In genomic region chr16:2473999-2474876, GRCh38 we compare ENCODE assay signal across 8 cellular contexts. TPM values are rescaled to one million over a fixed set of nuclear protein-coding genes. Genes with fewer than 3 reads are reported as not detected.
DNase-seq lines count a peak whose midpoint lies in the region; ATAC-seq and TF ChIP-seq lines count a peak whose summit lies in the region.

No MANE protein-coding gene starts in this region.

- H3K4me1 ChIP-seq in ES-I3 (ENCODE audit: insufficient read depth, low read length) (peaks cover 14% of the 10 kb centered on the region), Peyer's patch (peaks cover 0 to 48% (median 22%) of the 10 kb centered on the region in 4 donors), gastroesophageal sphincter (peaks cover 0 to 63% (median 38%) of the 10 kb centered on the region in 3 donors), urinary bladder (ENCODE audit: insufficient read depth) (no peaks in the 10 kb centered on the region)

- H3K27ac ChIP-seq in Peyer's patch: peak overlapping the region; percentile 77 to 86 (median 82)
- H3K27ac ChIP-seq in gastroesophageal sphincter: peak overlapping the region; percentile 48 to 90 (median 83)
- no peak overlapping the region for H3K27ac ChIP-seq in urinary bladder (ENCODE audit: low read depth)

- no peak for TF ChIP-seq POLR2A in Peyer's patch (IDR thresholded peaks at IDR 0.05)
- no peak for TF ChIP-seq POLR2A in gastroesophageal sphincter (IDR thresholded peaks at IDR 0.05)

- TF ChIP-seq EP300 in gastroesophageal sphincter (IDR thresholded peaks at IDR 0.05): no peak

- peak in 5 of 6 experiments; percentile 9 to 46 (median 40) for TF ChIP-seq CTCF in Peyer's patch (IDR thresholded peaks at IDR 0.05)
- peak in 3 of 4 experiments; percentile 28 to 62 (median 35) for TF ChIP-seq CTCF in gastroesophageal sphincter (IDR thresholded peaks at IDR 0.05)

- DNase-seq in Peyer's patch: peak; percentile 49 to 78 (median 71)
- peak; percentile 36 for DNase-seq in activated gamma-delta T cell (lab: John Stamatoyannopoulos, UW)
- DNase-seq in occipital lobe (lab: John Stamatoyannopoulos, UW): peak; percentile 51

- H3K36me3 ChIP-seq in ES-I3 (ENCODE audit: insufficient read depth, low read length) (no peaks in the 10 kb centered on the region), Peyer's patch (no peaks in the 10 kb centered on the region), gastroesophageal sphincter (no peaks in the 10 kb centered on the region), urinary bladder (ENCODE audit: insufficient read depth) (no peaks in the 10 kb centered on the region)

- H3K27me3 ChIP-seq in Peyer's patch (peaks cover 0 to 24% of the 10 kb centered on the region in 2 donors), gastroesophageal sphincter (peaks cover 45% of the 10 kb centered on the region)

- ATAC-seq in HG02763 (IDR thresholded peaks at IDR 0.05; ENCODE audit: unreplicated experiment): peak; percentile 26
- peak; percentile 60 for ATAC-seq in gastroesophageal sphincter
- ATAC-seq in HG03039 (IDR thresholded peaks at IDR 0.05; ENCODE audit: unreplicated experiment): no peak

- peak overlapping the region; percentile 81 for H3K9ac ChIP-seq in ES-I3 (ENCODE audit: low read depth, low read length)

- H3K9me3 ChIP-seq in ES-I3 (ENCODE audit: control insufficient read depth, insufficient read depth, low read length) (no peaks in the 10 kb centered on the region), Peyer's patch (no peaks in the 10 kb centered on the region), gastroesophageal sphincter (no peaks in the 10 kb centered on the region)

- WGBS in gastroesophageal sphincter (ENCODE audit: low coverage in 1 of 2), 2 donors: no CpG with 5 or more reads among the region's 100 CpGs
- under 1% methylated on average over 100 of the region's 100 CpGs for WGBS in urinary bladder

- peak overlapping the region; percentile 84 to 91 (median 86) for H3K4me3 ChIP-seq in Peyer's patch
- peak overlapping the region; percentile 66 to 77 for H3K4me3 ChIP-seq in gastroesophageal sphincter
- H3K4me3 ChIP-seq in urinary bladder (ENCODE audit: low read depth, low read length): peak overlapping the region; percentile 83

RNA-seq across cellular contexts. Expression of gene TBC1D24, which starts 0.7 kb away (rescaled TPM):
- 10 to 100 TPM in 3 of 4 donors, 1 to 10 TPM in 1; 5.6 to 16.2 (median 13.6) TPM for total RNA-seq in Peyer's patch
- 10 to 100 TPM in 3 of 4 donors, 1 to 10 TPM in 1; 6.2 to 18.4 (median 14.2) TPM for total RNA-seq in gastroesophageal sphincter
- 22.3 TPM for total RNA-seq in occipital lobe
- total RNA-seq in urinary bladder: 11.2 TPM
- 5.8 TPM for polyA plus RNA-seq in urinary bladder

RNA-seq across cellular contexts. Expression of gene NTN3, which starts 3.1 kb away (rescaled TPM):
- not detected for total RNA-seq in Peyer's patch
- total RNA-seq in gastroesophageal sphincter: not detected
- 5.8 TPM for total RNA-seq in occipital lobe
- total RNA-seq in urinary bladder: 5.2 TPM
- 0.19 TPM for polyA plus RNA-seq in urinary bladder

RNA-seq across cellular contexts. Expression of gene TEDC2, which starts 14.3 kb away (rescaled TPM):
- total RNA-seq in Peyer's patch (10 to 100 TPM in 1 of 4 donors, 1 to 10 TPM in 3; 1.4 to 13.2 (median 3.7) TPM), gastroesophageal sphincter (1 to 10 TPM in 2 of 4 donors, not detected in 2; 1.0 to 2.5 TPM), occipital lobe (8.4 TPM), urinary bladder (2.4 TPM)
- 1.1 TPM for polyA plus RNA-seq in urinary bladder

RNA-seq across cellular contexts. Expression of gene ATP6V0C, which starts 39.5 kb away (rescaled TPM):
- total RNA-seq in Peyer's patch (100 to 1,000 TPM in 2 of 4 donors, 10 to 100 TPM in 2; 27.2 to 116 (median 101) TPM), gastroesophageal sphincter (10 to 100 TPM; 37.5 to 62.2 (median 50.9) TPM), occipital lobe (11.7 TPM), urinary bladder (15.0 TPM)
- 193 TPM for polyA plus RNA-seq in urinary bladder

RNA-seq across cellular contexts. Expression of gene CCNF, which starts 45.0 kb away (rescaled TPM):
- total RNA-seq in Peyer's patch (10 to 100 TPM in 1 of 4 donors, 1 to 10 TPM in 3; 4.7 to 19.8 (median 6.9) TPM), gastroesophageal sphincter (1 to 10 TPM in 2 of 4 donors, under 1 TPM in 2; 0.27 to 2.1 (median 0.82) TPM), occipital lobe (10.8 TPM), urinary bladder (9.6 TPM)
- polyA plus RNA-seq in urinary bladder: 2.2 TPM
